1 cellular context compared by ENCODE assay signal in genomic region chr10:101000602-101000991, GRCh38.
TF ChIP-seq lines count a peak whose summit lies in the region.

No MANE protein-coding gene starts in this region.

TF ChIP-seq in GM23338, 12 proteins besides CTCF, POLR2A, EP300 and RAD21 (continued from another document):
- TF ChIP-seq ZNF462 (CRISPR knock-in tag; IDR thresholded peaks at IDR 0.05) = no peak
- TF ChIP-seq POLR2AphosphoS5 (IDR thresholded peaks at IDR 0.05; ENCODE audit: low read depth) = no peak
- no peak for TF ChIP-seq EZH2phosphoT487 (IDR thresholded peaks at IDR 0.05; ENCODE audit: unreplicated experiment)
- TF ChIP-seq EZH2 (IDR thresholded peaks at IDR 0.05; ENCODE audit: low read depth, unreplicated experiment) = no peak
- TF ChIP-seq CREB1 (CRISPR knock-in tag; IDR thresholded peaks at IDR 0.05; ENCODE audit: low read depth) = no peak
- TF ChIP-seq STAT1 (IDR thresholded peaks at IDR 0.05; ENCODE audit: unreplicated experiment) = no peak
- no peak for TF ChIP-seq ZNF114 (CRISPR knock-in tag; IDR thresholded peaks at IDR 0.05)
